Comparison of ENCODE assay signal across 1 cellular context in genomic region chr11:46948378-46949131, GRCh38.
TF ChIP-seq lines count a peak whose summit lies in the region.

No MANE protein-coding gene starts in this region.

TF ChIP-seq in SK-N-SH treated with all-trans-retinoic acid at 6 μM for 48 hours, 23 proteins besides CTCF, POLR2A, EP300 and RAD21 (continued from another document):
- TF ChIP-seq, protein P1, sequence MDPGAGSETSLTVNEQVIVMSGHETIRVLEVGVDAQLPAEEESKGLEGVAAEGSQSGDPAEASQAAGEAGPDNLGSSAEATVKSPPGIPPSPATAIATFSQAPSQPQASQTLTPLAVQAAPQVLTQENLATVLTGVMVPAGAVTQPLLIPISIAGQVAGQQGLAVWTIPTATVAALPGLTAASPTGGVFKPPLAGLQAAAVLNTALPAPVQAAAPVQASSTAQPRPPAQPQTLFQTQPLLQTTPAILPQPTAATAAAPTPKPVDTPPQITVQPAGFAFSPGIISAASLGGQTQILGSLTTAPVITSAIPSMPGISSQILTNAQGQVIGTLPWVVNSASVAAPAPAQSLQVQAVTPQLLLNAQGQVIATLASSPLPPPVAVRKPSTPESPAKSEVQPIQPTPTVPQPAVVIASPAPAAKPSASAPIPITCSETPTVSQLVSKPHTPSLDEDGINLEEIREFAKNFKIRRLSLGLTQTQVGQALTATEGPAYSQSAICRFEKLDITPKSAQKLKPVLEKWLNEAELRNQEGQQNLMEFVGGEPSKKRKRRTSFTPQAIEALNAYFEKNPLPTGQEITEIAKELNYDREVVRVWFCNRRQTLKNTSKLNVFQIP (CRISPR knock-in tag; IDR thresholded peaks at IDR 0.05; ENCODE audit: borderline replicate concordance, low read depth) = no peak
- no peak for TF ChIP-seq OSR1 (CRISPR knock-in tag; IDR thresholded peaks at IDR 0.05)
- no peak for TF ChIP-seq ZNF70 (CRISPR knock-in tag; IDR thresholded peaks at IDR 0.05)
- TF ChIP-seq ARNTL (CRISPR knock-in tag; IDR thresholded peaks at IDR 0.05; ENCODE audit: borderline replicate concordance, low read depth) = no peak
- TF ChIP-seq, protein P2, sequence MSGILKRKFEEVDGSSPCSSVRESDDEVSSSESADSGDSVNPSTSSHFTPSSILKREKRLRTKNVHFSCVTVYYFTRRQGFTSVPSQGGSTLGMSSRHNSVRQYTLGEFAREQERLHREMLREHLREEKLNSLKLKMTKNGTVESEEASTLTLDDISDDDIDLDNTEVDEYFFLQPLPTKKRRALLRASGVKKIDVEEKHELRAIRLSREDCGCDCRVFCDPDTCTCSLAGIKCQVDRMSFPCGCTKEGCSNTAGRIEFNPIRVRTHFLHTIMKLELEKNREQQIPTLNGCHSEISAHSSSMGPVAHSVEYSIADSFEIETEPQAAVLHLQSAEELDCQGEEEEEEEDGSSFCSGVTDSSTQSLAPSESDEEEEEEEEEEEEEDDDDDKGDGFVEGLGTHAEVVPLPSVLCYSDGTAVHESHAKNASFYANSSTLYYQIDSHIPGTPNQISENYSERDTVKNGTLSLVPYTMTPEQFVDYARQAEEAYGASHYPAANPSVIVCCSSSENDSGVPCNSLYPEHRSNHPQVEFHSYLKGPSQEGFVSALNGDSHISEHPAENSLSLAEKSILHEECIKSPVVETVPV (CRISPR knock-in tag; IDR thresholded peaks at IDR 0.05) = no peak
